18 cellular contexts compared by ENCODE assay signal in genomic region chr4:187304131-187304530, GRCh38.
"Had no signal": no experiment of that assay in that cellular context is flagged by ENCODE, and none has a peak within 500 bp of the region (broad histone marks: within the 10 kb centered on the region; RNA-seq: fewer than 3 reads in every experiment).

No MANE protein-coding gene starts in this region.

- H3K36me3 Mint-ChIP-seq: activated CD4-positive, alpha-beta memory T cell treated with anti-CD3 and anti-CD28 coated beads for 36 hours; activated naive CD8-positive, alpha-beta T cell; naive thymus-derived CD4-positive, alpha-beta T cell; stimulated activated memory B cell treated with anti-CD40 and anti-IgM and Interleukin-4, amounts not matched to agents 10 μg/mL and 1 μg/mL and 100 μg/mL, for 72 hours had no signal

- H3K4me1 Mint-ChIP-seq: naive thymus-derived CD4-positive, alpha-beta T cell; stimulated activated memory B cell treated with anti-CD40 and anti-IgM and Interleukin-4, amounts not matched to agents 10 μg/mL and 1 μg/mL and 100 μg/mL, for 72 hours had no signal

- DNase-seq: activated CD4-positive, alpha-beta memory T cell treated with anti-CD3 and anti-CD28 coated beads for 36 hours; activated gamma-delta T cell treated with Interleukin-2 at 50 U/mL for 16 hours; activated T-cell treated with anti-CD3 and anti-CD28 coated beads for 4 hours; cerebellar nuclear complex; effector CD4-positive, alpha-beta T cell; mesenchymal stem cell; naive thymus-derived CD4-positive, alpha-beta T cell; sigmoid colon; stimulated activated CD4-positive, alpha-beta T cell treated with anti-CD3 and anti-CD28 coated beads, Interleukin-4, amount 100 ng/mL, for 4 hours; upper lobe of right lung; WERI-Rb-1 had no signal

- H3K27ac ChIP-seq: esophagus muscularis mucosa, gastroesophageal sphincter, neutrophil, parathyroid adenoma, sigmoid colon, upper lobe of right lung, WERI-Rb-1 had no signal

- H3K27me3 Mint-ChIP-seq: activated CD4-positive, alpha-beta memory T cell treated with anti-CD3 and anti-CD28 coated beads for 36 hours; activated naive CD8-positive, alpha-beta T cell; naive thymus-derived CD4-positive, alpha-beta T cell; stimulated activated memory B cell treated with anti-CD40 and anti-IgM and Interleukin-4, amounts not matched to agents 10 μg/mL and 1 μg/mL and 100 μg/mL, for 72 hours had no signal

- H3K27me3 ChIP-seq: esophagus muscularis mucosa, gastroesophageal sphincter, neutrophil, sigmoid colon, upper lobe of right lung had no signal

- H3K4me3 ChIP-seq: esophagus muscularis mucosa, gastroesophageal sphincter, sigmoid colon, upper lobe of right lung had no signal

- ATAC-seq: gastroesophageal sphincter; naive thymus-derived CD4-positive, alpha-beta T cell; stimulated activated memory B cell treated with anti-CD40 and anti-IgM and Interleukin-4, amounts not matched to agents 10 μg/mL and 1 μg/mL and 100 μg/mL, for 72 hours; upper lobe of right lung had no signal

- H3K4me3 Mint-ChIP-seq: activated CD4-positive, alpha-beta memory T cell treated with anti-CD3 and anti-CD28 coated beads for 36 hours; activated naive CD8-positive, alpha-beta T cell; activated T-helper 1 cell treated with anti-CD3 and anti-CD28 coated beads, Interleukin-12 subunit alpha, Interleukin-12 subunit beta, Interleukin-2, Interleukin-4 antibody, amounts not matched to agents 30 ng/mL and 10 ng/mL and 1 ng/mL, durations not matched to agents 14 hours and 24 hours and 36 hours; naive thymus-derived CD4-positive, alpha-beta T cell; stimulated activated memory B cell treated with anti-CD40 and anti-IgM and Interleukin-4, amounts not matched to agents 10 μg/mL and 1 μg/mL and 100 μg/mL, for 72 hours had no signal

- H3K36me3 ChIP-seq: esophagus muscularis mucosa, gastroesophageal sphincter, neutrophil, sigmoid colon, upper lobe of right lung, WERI-Rb-1 had no signal

- H3K4me1 ChIP-seq: parathyroid adenoma, upper lobe of right lung had no signal

- H3K9ac ChIP-seq: parathyroid adenoma had no signal

- H3K27ac Mint-ChIP-seq: activated CD4-positive, alpha-beta memory T cell treated with anti-CD3 and anti-CD28 coated beads for 36 hours; activated naive CD8-positive, alpha-beta T cell; activated T-helper 1 cell treated with anti-CD3 and anti-CD28 coated beads, Interleukin-12 subunit alpha, Interleukin-12 subunit beta, Interleukin-2, Interleukin-4 antibody, amounts not matched to agents 30 ng/mL and 10 ng/mL and 1 ng/mL, durations not matched to agents 14 hours and 24 hours and 36 hours; naive thymus-derived CD4-positive, alpha-beta T cell; stimulated activated memory B cell treated with anti-CD40 and anti-IgM and Interleukin-4, amounts not matched to agents 10 μg/mL and 1 μg/mL and 100 μg/mL, for 72 hours had no signal

- H3K79me2 ChIP-seq: parathyroid adenoma had no signal
